Comparison of ENCODE assay signal across 24 cellular contexts in the genomic region with DNA sequence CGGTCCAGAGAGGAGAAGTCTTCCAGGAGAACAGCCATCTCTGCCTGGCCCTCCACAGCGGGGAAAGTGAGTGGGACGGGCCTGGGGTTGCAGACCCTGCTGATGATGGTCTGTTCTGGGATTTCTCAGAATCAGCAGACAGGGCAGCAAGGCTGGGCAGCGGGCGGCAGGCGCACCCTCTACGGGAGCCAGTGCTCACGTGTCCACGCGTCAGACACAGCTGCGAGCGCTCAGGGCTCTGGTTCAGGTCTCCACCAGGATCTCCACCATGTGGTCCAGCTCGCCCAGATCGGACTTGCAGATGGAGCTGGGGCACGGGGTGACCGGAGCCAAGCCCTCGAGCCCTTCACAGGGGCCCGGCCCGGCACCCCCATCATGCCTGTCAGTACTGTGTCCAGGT. TPM values are rescaled to one million over a fixed set of nuclear protein-coding genes. Genes with fewer than 3 reads are reported as not detected.
DNase-seq lines count a peak whose midpoint lies in the region; FAIRE-seq and TF ChIP-seq lines count a peak whose summit lies in the region.
"Had no signal": no experiment of that assay in that cellular context is flagged by ENCODE, and none has a peak within 500 bp of the region (broad histone marks: within the 10 kb centered on the region; RNA-seq: fewer than 3 reads in every experiment).

No MANE protein-coding gene starts in this region.

- POLR2A ChIA-PET in H1 (lab: Charles Lee; ENCODE audit: partially characterized antibody), result no interaction called here

- no peaks in the 10 kb centered on the region for H3K27me3 ChIP-seq in H1 (replicated peaks in 1 of 4; ENCODE audit: control insufficient read depth in 3 of 4, extremely low read depth in 1 of 4, insufficient read depth in 3 of 4, low read length in 3 of 4)
- H3K27me3 ChIP-seq: BLaER1 treated with 17β-estradiol and CSF1 and Interleukin-3, amounts not matched to agents 10 nM and 100 nM had no signal

- no peak for TF ChIP-seq EP300 in H1 (IDR thresholded peaks at IDR 0.05; ENCODE audit: borderline replicate concordance in 1 of 2, low read depth in 2 of 2, low read length in 2 of 2)

- no peak overlapping the region for H2BK5ac ChIP-seq in H1 (ENCODE audit: low read depth, low read length)

- no peaks in the 10 kb centered on the region for H3K79me2 ChIP-seq in H1 (ENCODE audit: control insufficient read depth in 1 of 2, insufficient read depth in 2 of 2, low read length in 2 of 2)

- CTCF ChIA-PET in H1 (lab: Charles Lee; ENCODE audit: partially characterized antibody), result interaction anchor here (0.6 to 1.7 kb wide), 4 partner anchors 45 to 181 kb away, joined by 4 to 5 read pairs (median 5); a partner anchor contains a TSS

- H3K4me3 ChIP-seq in H1 (ENCODE audit: extremely low read depth in 1 of 4, insufficient read depth in 2 of 4, low read depth in 3 of 4, low read length in 4 of 4), result no peak overlapping the region
- H3K4me3 ChIP-seq: BLaER1 treated with 17β-estradiol and CSF1 and Interleukin-3, amounts not matched to agents 10 nM and 100 nM had no signal

- no peak overlapping the region for H3K18ac ChIP-seq in H1 (ENCODE audit: extremely low read depth, low read length)

- 93% methylated on average over 19 of the region's 19 CpGs; no CpG with 5 or more reads in 1 of the 2 experiments for WGBS in H1 (ENCODE audit: extremely low coverage in 1 of 2, insufficient coverage in 1 of 2, insufficient read length in 1 of 2, insufficient replicate concordance in 2 of 2, low coverage in 1 of 2, low lambda C conversion rate in 2 of 2, missing lambda C conversion rate in 1 of 2), 2 experiments

- H3K27ac ChIP-seq in H1 (ENCODE audit: low read depth, low read length), result no peak overlapping the region
- peak overlapping the region; percentile 17 for H3K27ac ChIP-seq in substantia nigra (ENCODE audit: low read depth, low read length, poor library complexity, severe bottlenecking)
- H3K27ac ChIP-seq: BLaER1 treated with 17β-estradiol and CSF1 and Interleukin-3, amounts not matched to agents 10 nM and 100 nM had no signal

- H4K91ac ChIP-seq in H1 (replicated peaks; ENCODE audit: insufficient read length, low read length), result no peak overlapping the region

- TF ChIP-seq CTCF in H1 (IDR thresholded peaks at IDR 0.05; ENCODE audit: control extremely low read depth in 1 of 3, insufficient read depth in 1 of 3, low read depth in 1 of 3, low read length in 3 of 3), result no peak

- H3K4ac ChIP-seq in H1 (replicated peaks; ENCODE audit: insufficient read length, low read depth, low read length), result no peak overlapping the region

- no peaks in the 10 kb centered on the region for H3K79me1 ChIP-seq in H1 (ENCODE audit: low read depth, low read length)

- no peak overlapping the region for H3K9ac ChIP-seq in H1 (replicated peaks in 1 of 4; ENCODE audit: extremely low read depth in 1 of 4, low read depth in 3 of 4, low read length in 3 of 4)
- H3K9ac ChIP-seq: BLaER1 treated with 17β-estradiol and CSF1 and Interleukin-3, amounts not matched to agents 10 nM and 100 nM had no signal

- no peak overlapping the region for H2BK20ac ChIP-seq in H1 (ENCODE audit: low read length)

- H3K23ac ChIP-seq in H1 (ENCODE audit: insufficient read length), result no peak overlapping the region

- no peaks in the 10 kb centered on the region; the same call in 1 of the 2 replicates for H3K23me2 ChIP-seq in H1 (ENCODE audit: low read depth, low read length)

- no peaks in the 10 kb centered on the region for H4K20me1 ChIP-seq in H1 (replicated peaks in 1 of 2; ENCODE audit: control insufficient read depth in 1 of 2, insufficient read depth in 2 of 2, low read length in 2 of 2)
- H4K20me1 ChIP-seq: BLaER1 treated with 17β-estradiol and CSF1 and Interleukin-3, amounts not matched to agents 10 nM and 100 nM had no signal

- no peak overlapping the region for H2BK120ac ChIP-seq in H1 (replicated peaks; ENCODE audit: low read depth, low read length)

- H2BK15ac ChIP-seq in H1 (ENCODE audit: low read length), result no peak overlapping the region

- no peak overlapping the region for H2BK12ac ChIP-seq in H1 (ENCODE audit: low read depth, low read length)

- H4K5ac ChIP-seq in H1 (ENCODE audit: insufficient read length, low read depth, low read length), result no peak overlapping the region

- no peak overlapping the region for H2AK5ac ChIP-seq in H1 (ENCODE audit: low read depth, low read length)

- no peaks in the 10 kb centered on the region for H3K9me3 ChIP-seq in H1 (ENCODE audit: insufficient read depth in 2 of 2, low read depth in 1 of 2, low read length in 1 of 2)
- H3K9me3 ChIP-seq: Caco-2 had no signal

- H3K56ac ChIP-seq in H1 (replicated peaks; ENCODE audit: insufficient read length, low read depth, low read length), result no peak overlapping the region

- DNase-seq in Daoy (ENCODE audit: low read depth) (peak; percentile 7), H1 (ENCODE audit: low read depth in 1 of 2, low spot score in 2 of 2) (no peak), mesenteric fat pad (ENCODE audit: low spot score) (peak; percentile 83), substantia nigra (lab: John Stamatoyannopoulos, UW) (no peak), DMS153 treated with DMSO at 0.1 percent for 48 hours (lab: John Stamatoyannopoulos, UW; ENCODE audit: unreplicated experiment) (no peak), T1000 (lab: John Stamatoyannopoulos, UW) (no peak), cerebellar nuclear complex (lab: John Stamatoyannopoulos, UW) (no peak)
- DNase-seq: 8988T; Caco-2; CD4-positive, alpha-beta memory T cell; DMS 273 treated with DMSO at 0.1 percent for 48 hours; GOT3; Kasumi-1; NCI-H1694; NCI-H2081; NCI-H2171 treated with DMSO at 0.1 percent for 48 hours; NCI-H446; NCI-H526; OCI-M1; SHP77 had no signal

- no peak for TF ChIP-seq RAD21 in H1 (IDR thresholded peaks at IDR 0.05 in 1 of 2, conservative IDR thresholded peaks at IDR 0.05 in 1 of 2; ENCODE audit: low read depth in 2 of 2, low read length in 2 of 2)

- H3K36me3 ChIP-seq in H1 (ENCODE audit: control insufficient read depth in 2 of 4, insufficient read depth in 4 of 4, low read length in 3 of 4), result no peaks in the 10 kb centered on the region
- H3K36me3 ChIP-seq: BLaER1 treated with 17β-estradiol and CSF1 and Interleukin-3, amounts not matched to agents 10 nM and 100 nM had no signal

- no peaks in the 10 kb centered on the region; a peak in 1 of 7 replicates for H3K4me1 ChIP-seq in H1 (replicated peaks in 1 of 4; ENCODE audit: control insufficient read depth in 3 of 4, insufficient read depth in 4 of 4, low read length in 3 of 4)
- H3K4me1 ChIP-seq: BLaER1 treated with 17β-estradiol and CSF1 and Interleukin-3, amounts not matched to agents 10 nM and 100 nM; Caco-2 had no signal

- TF ChIP-seq POLR2A in H1 (IDR thresholded peaks at IDR 0.05; ENCODE audit: control extremely low read depth in 1 of 2, low read depth in 2 of 2, low read length in 2 of 2), result no peak

- FAIRE-seq in H1 (lab: Jason Lieb, UNC), result no peak
- FAIRE-seq: G401.6, GM18507 had no signal

- H4K8ac ChIP-seq in H1 (ENCODE audit: extremely low read depth, insufficient read depth, low read length), result peak overlapping the region; percentile 51; the same call in 1 of the 2 replicates

- H2AFZ ChIP-seq in H1 (ENCODE audit: low read length), result no peak overlapping the region

- H3K14ac ChIP-seq in H1 (ENCODE audit: insufficient read length), result no peak overlapping the region

- H3K4me2 ChIP-seq in H1 (ENCODE audit: insufficient read depth in 1 of 2, low read depth in 2 of 2, low read length in 2 of 2), result no peak overlapping the region
- H3K4me2 ChIP-seq: BLaER1 treated with 17β-estradiol and CSF1 and Interleukin-3, amounts not matched to agents 10 nM and 100 nM had no signal

TF ChIP-seq in H1, 55 proteins besides CTCF, POLR2A, EP300 and RAD21 (continues in another document):
- no peak for TF ChIP-seq SP1 (IDR thresholded peaks at IDR 0.05; ENCODE audit: low read depth, low read length)
- no peak for TF ChIP-seq CBX8 (IDR thresholded peaks at IDR 0.05; ENCODE audit: borderline replicate concordance, low read depth, low read length)
- TF ChIP-seq, protein P1, sequence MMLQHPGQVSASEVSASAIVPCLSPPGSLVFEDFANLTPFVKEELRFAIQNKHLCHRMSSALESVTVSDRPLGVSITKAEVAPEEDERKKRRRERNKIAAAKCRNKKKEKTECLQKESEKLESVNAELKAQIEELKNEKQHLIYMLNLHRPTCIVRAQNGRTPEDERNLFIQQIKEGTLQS (IDR thresholded peaks at IDR 0.05; ENCODE audit: insufficient read depth, low read depth, low read length), result no peak

RNA-seq across cellular contexts. Expression of a gene that starts 5.5 kb away (rescaled TPM):
- not detected in 2 replicates for total RNA-seq in Daoy (2014; rRNA removed; shearing (Covaris generic))
- not detected in 2 replicates for total RNA-seq in H1 (2021; fragmentation: NEBNext Ultra II Directional; extraction: Animal tissue kit (Norgen Biotek cat#: 25700))
- polyA plus RNA-seq in H1 (2011; rRNA removed), result not detected in 2 replicates
- polyA plus RNA-seq in H1 (2011; cell fraction: cytosol; rRNA removed), result not detected
- not detected for polyA plus RNA-seq in H1 (2011; cell fraction: nucleus; rRNA removed)
- not detected in 4 replicates for polyA plus RNA-seq in H1 (2012, experiment 1 of 2)
- polyA plus RNA-seq in H1 (2012, experiment 2 of 2), result not detected
- polyA plus RNA-seq in H1 (2013, experiment 1 of 2), result not detected
- not detected for polyA plus RNA-seq in H1 (2013, experiment 2 of 2)
- not detected in 2 replicates for polyA minus RNA-seq in H1 (2011; rRNA and poly(A)+ RNA removed)
- polyA minus RNA-seq in H1 (2011; cell fraction: cytosol; rRNA and poly(A)+ RNA removed), result not detected
- not detected for polyA minus RNA-seq in H1 (2011; cell fraction: nucleus; rRNA and poly(A)+ RNA removed)
- not detected for total RNA-seq in mesenteric fat pad
- total RNA-seq: Caco-2; CD4-positive, alpha-beta memory T cell; MCF 10A had no signal
- polyA plus RNA-seq: CD4-positive, alpha-beta memory T cell had no signal

Comparison
In these comparisons a context has a peak if more than half of its experiments do, and no peak if none do; other contexts are left out.
1. DNase-seq: peak in Daoy (single experiment) and mesenteric fat pad (single experiment); none in H1 (0 of 2), substantia nigra (0 of 49), DMS153 treated with DMSO at 0.1 percent for 48 hours (single experiment), T1000 (single experiment) and cerebellar nuclear complex (0 of 2).